28 cellular contexts compared by ENCODE assay signal in genomic region chr4:177400030-177400429, GRCh38. TPM values are rescaled to one million over a fixed set of nuclear protein-coding genes. Genes with fewer than 3 reads are reported as not detected.
DNase-seq lines count a peak whose midpoint lies in the region; ATAC-seq, FAIRE-seq and TF ChIP-seq lines count a peak whose summit lies in the region.
"Had no signal": no experiment of that assay in that cellular context is flagged by ENCODE, and none has a peak within 500 bp of the region (broad histone marks: within the 10 kb centered on the region; RNA-seq: fewer than 3 reads in every experiment).

No MANE protein-coding gene starts in this region.

- POLR2A ChIA-PET in CD4-positive, alpha-beta memory T cell (lab: Charles Lee; ENCODE audit: partially characterized antibody), result interaction anchor here (1.3 kb wide), 1 partner anchor 42 kb away, joined by 3 read pairs; the partner anchor contains the start of gene AGA
- POLR2A ChIA-PET in IMR-90 (lab: Charles Lee; ENCODE audit: unreplicated experiment), result no interaction called here
- POLR2A ChIA-PET in HepG2 (lab: Yijun Ruan, JAX), result no interaction called here

- peaks cover 0 to 3% (median 0%) of the 10 kb centered on the region in 8 donors for H3K9me3 Mint-ChIP-seq in CD4-positive, alpha-beta memory T cell
- peaks cover 7% of the 10 kb centered on the region for H3K9me3 Mint-ChIP-seq in activated T-helper 1 cell treated with anti-CD3 and anti-CD28 coated beads, Interleukin-12 subunit alpha, Interleukin-12 subunit beta, Interleukin-2, Interleukin-4 antibody, amounts not matched to agents 30 ng/mL and 10 ng/mL and 1 ng/mL, durations not matched to agents 14 hours and 24 hours and 36 hours

- no peak overlapping the region for H3K14ac ChIP-seq in IMR-90 (replicated peaks; ENCODE audit: low read depth, low read length)

- H4K91ac ChIP-seq in IMR-90 (ENCODE audit: insufficient read depth, low read depth, low read length), result no peak overlapping the region

- BruUV-seq in IMR-90 (replicated peaks; lab: Mats Ljungman, UMichigan) (no TSS peak), HepG2 (replicated peaks; lab: Mats Ljungman, UMichigan) (no TSS peak)

- dilution Hi-C loops in IMR-90 (cut with HindIII; ENCODE audit: low sequenced_read_pairs, unreplicated experiment), result no loop called here

- H3K23ac ChIP-seq in IMR-90 (ENCODE audit: low read depth, low read length), result no peak overlapping the region

- H3K4me3 Mint-ChIP-seq in CD4-positive, alpha-beta memory T cell, result peak overlapping the region in 6 of 8 donors; percentile 1 to 82 (median 57)
- peak overlapping the region; percentile 49 for H3K4me3 Mint-ChIP-seq in activated T-helper 1 cell treated with anti-CD3 and anti-CD28 coated beads, Interleukin-12 subunit alpha, Interleukin-12 subunit beta, Interleukin-2, Interleukin-4 antibody, amounts not matched to agents 30 ng/mL and 10 ng/mL and 1 ng/mL, durations not matched to agents 14 hours and 24 hours and 36 hours

- TF ChIP-seq POLR2A in IMR-90 (IDR thresholded peaks at IDR 0.05; ENCODE audit: low read depth, low read length), result no peak
- TF ChIP-seq POLR2A in HepG2 (IDR thresholded peaks at IDR 0.05; ENCODE audit: insufficient read depth in 1 of 2, low read depth in 2 of 2, low read length in 2 of 2), result no peak

- H3K9ac ChIP-seq in IMR-90 (ENCODE audit: low read depth, low read length), result no peak overlapping the region
- no peak overlapping the region for H3K9ac ChIP-seq in fibroblast of lung (ENCODE audit: insufficient read depth, low read length)
- H3K9ac ChIP-seq in HepG2 (ENCODE audit: insufficient read depth, low read depth, low read length), result no peak overlapping the region

- H2AK9ac ChIP-seq in IMR-90 (replicated peaks; ENCODE audit: low read depth, low read length, poor library complexity), result no peak overlapping the region

- no peak overlapping the region for H3K56ac ChIP-seq in IMR-90 (ENCODE audit: extremely low read depth, insufficient read depth, low read length)

- H4K20me1 ChIP-seq in IMR-90 (ENCODE audit: insufficient read depth, low read length), result no peaks in the 10 kb centered on the region
- no peaks in the 10 kb centered on the region for H4K20me1 ChIP-seq in fibroblast of lung (ENCODE audit: control insufficient read depth, extremely low read depth, insufficient read depth, low read length)
- no peaks in the 10 kb centered on the region for H4K20me1 ChIP-seq in HepG2 (ENCODE audit: insufficient read depth, low read length)

- TF ChIP-seq CTCF in IMR-90 (conservative IDR thresholded peaks at IDR 0.05; ENCODE audit: low read depth, low read length), result no peak
- no peak for TF ChIP-seq CTCF in fibroblast of lung (conservative IDR thresholded peaks at IDR 0.05 in 1 of 2, IDR thresholded peaks at IDR 0.05 in 1 of 2; ENCODE audit: low read depth in 1 of 2, low read length in 2 of 2)
- no peak for TF ChIP-seq CTCF in HepG2 (CRISPR knock-in tag; IDR thresholded peaks at IDR 0.05)

- H3K4me2 ChIP-seq in IMR-90 (ENCODE audit: low read depth, low read length), result no peak overlapping the region
- H3K4me2 ChIP-seq in fibroblast of lung (ENCODE audit: extremely low read depth, insufficient read depth, low read length), result no peak overlapping the region
- H3K4me2 ChIP-seq in HepG2 (ENCODE audit: low read depth, low read length), result no peak overlapping the region

- H3K36me3 ChIP-seq in CD4-positive, alpha-beta memory T cell (ENCODE audit: insufficient read depth, low read length), result no peaks in the 10 kb centered on the region
- H3K36me3 ChIP-seq in IMR-90 (ENCODE audit: control insufficient read depth, insufficient read depth, low read length) (no peaks in the 10 kb centered on the region), fibroblast of lung (ENCODE audit: control insufficient read depth, insufficient read depth, low read length) (no peaks in the 10 kb centered on the region), H7 (replicated peaks; ENCODE audit: control insufficient read depth, insufficient read depth, low read length) (no peaks in the 10 kb centered on the region), HepG2 (replicated peaks in 1 of 2; ENCODE audit: control insufficient read depth in 1 of 2, insufficient read depth in 2 of 2, low read length in 2 of 2) (no peaks in the 10 kb centered on the region)
- H3K36me3 ChIP-seq: adrenal gland, heart left ventricle, left ventricle myocardium inferior, right atrium auricular region had no signal

- H2AFZ ChIP-seq in IMR-90 (replicated peaks; ENCODE audit: low read length, poor library complexity), result no peak overlapping the region
- no peak overlapping the region for H2AFZ ChIP-seq in fibroblast of lung (ENCODE audit: low read length)
- no peak overlapping the region for H2AFZ ChIP-seq in HepG2 (ENCODE audit: low read length)

- H4K8ac ChIP-seq in IMR-90 (ENCODE audit: low read depth in 2 of 2, low read length in 2 of 2), result no peak overlapping the region

- no peaks in the 10 kb centered on the region for H3K79me1 ChIP-seq in IMR-90 (ENCODE audit: low read depth in 1 of 2, low read length in 2 of 2)

- no peak for DNase-seq in CD4-positive, alpha-beta memory T cell
- DNase-seq in IMR-90 (peak; percentile 12), fibroblast of lung (ENCODE audit: low read depth in 2 of 2) (peak; percentile 11 to 82), NCI-H187 (lab: John Stamatoyannopoulos, UW) (no peak), H7 (no peak), HepG2 (ENCODE audit: low spot score) (no peak)
- no peak for DNase-seq in activated T-helper 1 cell treated with anti-CD3 and anti-CD28 coated beads, Interleukin-12 subunit alpha, Interleukin-12 subunit beta, Interleukin-2, Interleukin-4 antibody, amounts not matched to agents 30 ng/mL and 10 ng/mL and 1 ng/mL, durations not matched to agents 14 hours and 24 hours and 36 hours (ENCODE audit: low spot score)
- DNase-seq: activated gamma-delta T cell; activated T-cell treated with anti-CD3 and anti-CD28 coated beads, Interleukin-2, amount 50 U/mL, for 1 hour; adrenal gland; foreskin melanocyte; GDM1; heart left ventricle; left ventricle myocardium inferior; mesendoderm; NCI-H1092 treated with DMSO at 0.1 percent for 48 hours; NCI-H1694 treated with DMSO at 0.1 percent for 48 hours; NCI-H2171; posterior cingulate gyrus; small intestine; stimulated activated naive CD4-positive, alpha-beta T cell treated with Interleukin-2 at 50 U/mL for 16 hours had no signal

- no peak overlapping the region for H3K27ac ChIP-seq in CD4-positive, alpha-beta memory T cell (ENCODE audit: low read depth, low read length)
- H3K27ac ChIP-seq in IMR-90 (ENCODE audit: insufficient read depth, low read length) (no peak overlapping the region), fibroblast of lung (ENCODE audit: insufficient read depth, low read length) (no peak overlapping the region), HepG2 (ENCODE audit: extremely low read length, insufficient read depth, low read length) (no peak overlapping the region)
- H3K27ac ChIP-seq: adrenal gland, coronary artery, heart left ventricle, left ventricle myocardium inferior, right atrium auricular region had no signal

- H3K79me2 ChIP-seq in fibroblast of lung (ENCODE audit: control insufficient read depth, insufficient read depth, low read length) (no peaks in the 10 kb centered on the region), HepG2 (ENCODE audit: insufficient read depth, low read length) (no peaks in the 10 kb centered on the region)

- no peak for ATAC-seq in IMR-90 (ENCODE audit: low read depth)
- no peak for ATAC-seq in HG03354 (IDR thresholded peaks at IDR 0.05; ENCODE audit: poor library complexity, severe bottlenecking, unreplicated experiment)
- no peak for ATAC-seq in HepG2
- ATAC-seq: HCT116, heart left ventricle had no signal

- TF ChIP-seq RAD21 in IMR-90 (IDR thresholded peaks at IDR 0.05; ENCODE audit: low read length) (no peak), HepG2 (CRISPR knock-in tag; IDR thresholded peaks at IDR 0.05) (no peak)

- H2BK5ac ChIP-seq in IMR-90 (ENCODE audit: low read depth, low read length, poor library complexity, severe bottlenecking), result no peak overlapping the region

- TF ChIP-seq EP300 in HepG2 (IDR thresholded peaks at IDR 0.05; ENCODE audit: low read depth in 2 of 2, low read length in 2 of 2) (no peak), HepG2 (CRISPR knock-in tag; IDR thresholded peaks at IDR 0.05; ENCODE audit: borderline replicate concordance) (no peak)

- CTCF ChIA-PET in CD4-positive, alpha-beta memory T cell (lab: Charles Lee; ENCODE audit: partially characterized antibody), result no interaction called here
- CTCF ChIA-PET in IMR-90 (lab: Yijun Ruan, JAX) (interaction anchor here (1.0 kb wide), 1 partner anchor 14 kb away, joined by 3 read pairs; no protein-coding TSS in a partner anchor), HepG2 (lab: Yijun Ruan, JAX; ENCODE audit: low intra/inter-chr PET ratio, low total read pairs) (no interaction called here)

- H3K9me3 ChIP-seq in CD4-positive, alpha-beta memory T cell (ENCODE audit: control insufficient read depth in 1 of 2, low read length in 2 of 2), result no peaks in the 10 kb centered on the region
- H3K9me3 ChIP-seq in IMR-90 (ENCODE audit: control insufficient read depth, insufficient read depth, low read length) (no peaks in the 10 kb centered on the region), fibroblast of lung (ENCODE audit: control insufficient read depth, insufficient read depth, low read depth, low read length) (no peaks in the 10 kb centered on the region), HepG2 (ENCODE audit: low read length) (no peaks in the 10 kb centered on the region)
- H3K9me3 ChIP-seq: adrenal gland, right atrium auricular region had no signal

- peak overlapping the region; percentile 73 to 95 (median 90) for H3K27ac Mint-ChIP-seq in CD4-positive, alpha-beta memory T cell
- H3K27ac Mint-ChIP-seq in activated T-helper 1 cell treated with anti-CD3 and anti-CD28 coated beads, Interleukin-12 subunit alpha, Interleukin-12 subunit beta, Interleukin-2, Interleukin-4 antibody, amounts not matched to agents 30 ng/mL and 10 ng/mL and 1 ng/mL, durations not matched to agents 14 hours and 24 hours and 36 hours, result peak overlapping the region; percentile 57

- no peaks in the 10 kb centered on the region for H3K27me3 ChIP-seq in CD4-positive, alpha-beta memory T cell (ENCODE audit: insufficient read depth, low read length)
- H3K27me3 ChIP-seq in IMR-90 (ENCODE audit: control insufficient read depth, insufficient read depth, low read length) (no peaks in the 10 kb centered on the region), fibroblast of lung (ENCODE audit: control insufficient read depth, insufficient read depth, low read length) (no peaks in the 10 kb centered on the region), H7 (ENCODE audit: control insufficient read depth, insufficient read depth, low read length) (no peaks in the 10 kb centered on the region), HepG2 (ENCODE audit: control insufficient read depth in 1 of 2, insufficient read depth in 2 of 2, low read length in 2 of 2) (no peaks in the 10 kb centered on the region)
- H3K27me3 ChIP-seq: adrenal gland, heart left ventricle, right atrium auricular region had no signal

- peaks cover 32 to 44% (median 37%) of the 10 kb centered on the region in 4 donors for H3K4me1 Mint-ChIP-seq in CD4-positive, alpha-beta memory T cell
- peaks cover 50% of the 10 kb centered on the region for H3K4me1 Mint-ChIP-seq in activated T-helper 1 cell treated with anti-CD3 and anti-CD28 coated beads, Interleukin-12 subunit alpha, Interleukin-12 subunit beta, Interleukin-2, Interleukin-4 antibody, amounts not matched to agents 30 ng/mL and 10 ng/mL and 1 ng/mL, durations not matched to agents 14 hours and 24 hours and 36 hours (ENCODE audit: low read depth)

- no peak overlapping the region for H2BK15ac ChIP-seq in IMR-90 (ENCODE audit: low read depth, low read length)

- no CpG with 5 or more reads among the region's 2 CpGs for WGBS in IMR-90 (ENCODE audit: extremely low coverage in 2 of 2, insufficient read length in 1 of 2), 2 experiments
- 15% methylated on average over 2 of the region's 2 CpGs for WGBS in HepG2 (ENCODE audit: low lambda C conversion rate)

- H3K4ac ChIP-seq in IMR-90 (ENCODE audit: low read depth, low read length), result no peak overlapping the region

- no peak overlapping the region for H3K4me3 ChIP-seq in CD4-positive, alpha-beta memory T cell (ENCODE audit: low read length in 2 of 2)
- H3K4me3 ChIP-seq in IMR-90 (ENCODE audit: insufficient read depth, low read depth, low read length) (no peak overlapping the region), fibroblast of lung (replicated peaks in 1 of 4; ENCODE audit: control extremely low read depth in 1 of 4, insufficient read depth in 1 of 4, low read depth in 3 of 4, low read length in 4 of 4) (no peak overlapping the region), H7 (ENCODE audit: insufficient read depth, low read depth, low read length) (no peak overlapping the region), HepG2 (replicated peaks in 1 of 3; ENCODE audit: insufficient read depth in 1 of 3, low read depth in 2 of 3, low read length in 3 of 3) (no peak overlapping the region)
- H3K4me3 ChIP-seq: adrenal gland, coronary artery, heart left ventricle, left ventricle myocardium inferior, right atrium auricular region had no signal

- no peak overlapping the region for H3K18ac ChIP-seq in IMR-90 (ENCODE audit: low read depth, low read length)

- H3K9me1 ChIP-seq in IMR-90 (ENCODE audit: insufficient read depth, low read length), result no peaks in the 10 kb centered on the region

- no peaks in the 10 kb centered on the region for H3K27me3 Mint-ChIP-seq in CD4-positive, alpha-beta memory T cell
- no peaks in the 10 kb centered on the region for H3K27me3 Mint-ChIP-seq in activated T-helper 1 cell treated with anti-CD3 and anti-CD28 coated beads, Interleukin-12 subunit alpha, Interleukin-12 subunit beta, Interleukin-2, Interleukin-4 antibody, amounts not matched to agents 30 ng/mL and 10 ng/mL and 1 ng/mL, durations not matched to agents 14 hours and 24 hours and 36 hours (ENCODE audit: insufficient read depth)

- H2AK5ac ChIP-seq in IMR-90 (ENCODE audit: low read depth, low read length), result no peak overlapping the region

- no peak overlapping the region for H4K5ac ChIP-seq in IMR-90 (ENCODE audit: low read depth, low read length)

- no peak for FAIRE-seq in HepG2 (lab: Jason Lieb, UNC)
- FAIRE-seq: bronchial epithelial cell, keratinocyte, small intestine, TTC549 had no signal

- H2BK120ac ChIP-seq in IMR-90 (ENCODE audit: low read depth, low read length), result no peak overlapping the region

- H3K36me3 Mint-ChIP-seq in CD4-positive, alpha-beta memory T cell, result no peaks in the 10 kb centered on the region
- H3K36me3 Mint-ChIP-seq in activated T-helper 1 cell treated with anti-CD3 and anti-CD28 coated beads, Interleukin-12 subunit alpha, Interleukin-12 subunit beta, Interleukin-2, Interleukin-4 antibody, amounts not matched to agents 30 ng/mL and 10 ng/mL and 1 ng/mL, durations not matched to agents 14 hours and 24 hours and 36 hours (ENCODE audit: low read depth), result peaks cover 8% of the 10 kb centered on the region

- in situ Hi-C loops in IMR-90 (cut with MboI; ENCODE audit: low sequenced_read_pairs) (no loop called here), HepG2 (cut with HindIII; ENCODE audit: extremely low pct_ligation_motif_present, low pct_unique_long_range_greater_than_20kb) (no loop called here)

- peaks cover 30% of the 10 kb centered on the region for H3K4me1 ChIP-seq in CD4-positive, alpha-beta memory T cell (ENCODE audit: insufficient read depth, low read length)
- H3K4me1 ChIP-seq in IMR-90 (ENCODE audit: control insufficient read depth, insufficient read depth, low read length) (no peaks in the 10 kb centered on the region), fibroblast of lung (ENCODE audit: control insufficient read depth, extremely low read depth, insufficient read depth, low read length) (no peaks in the 10 kb centered on the region), HepG2 (ENCODE audit: insufficient read depth, low read length) (no peaks in the 10 kb centered on the region)
- H3K4me1 ChIP-seq: adrenal gland, heart left ventricle, left ventricle myocardium inferior, right atrium auricular region had no signal

- no peak overlapping the region for H2BK20ac ChIP-seq in IMR-90 (ENCODE audit: low read depth, low read length)

- intact Hi-C loops in CD4-positive, alpha-beta memory T cell (cut with micrococcal nuclease), result loop anchor here (5.0 kb wide), 1 partner anchor 42 kb away; the partner anchor contains the start of gene AGA
- intact Hi-C loops in IMR-90 (cut with micrococcal nuclease), result no loop called here
- intact Hi-C loops in activated T-helper 1 cell treated with anti-CD3 and anti-CD28 coated beads, Interleukin-12 subunit alpha, Interleukin-12 subunit beta, Interleukin-2, Interleukin-4 antibody, amounts not matched to agents 30 ng/mL and 10 ng/mL and 1 ng/mL, durations not matched to agents 14 hours and 24 hours and 36 hours (cut with micrococcal nuclease), result loop anchor here (5.0 kb wide), 1 partner anchor 88 kb away; no protein-coding TSS in a partner anchor
- intact Hi-C loops in HepG2 (cut with micrococcal nuclease; ENCODE audit: unreplicated experiment), result no loop called here

RNA-seq across cellular contexts. Expression of gene AGA, which starts 42.2 kb away (rescaled TPM):
- total RNA-seq in CD4-positive, alpha-beta memory T cell, result 10 to 100 TPM; 23.2 to 27.3 TPM
- polyA plus RNA-seq in CD4-positive, alpha-beta memory T cell, result 10 to 100 TPM; 32.1 to 34.2 TPM
- 35.8 and 38.5 TPM in 2 replicates for total RNA-seq in IMR-90 (2012; rRNA removed)
- polyA plus RNA-seq in IMR-90 (2012; rRNA removed), result 24.7 and 26.3 TPM in 2 replicates
- 21.4 and 27.6 TPM in 2 replicates for polyA plus RNA-seq in IMR-90 (2012; cell fraction: cytosol; rRNA removed)
- 9.2 and 18.4 TPM in 2 replicates for polyA plus RNA-seq in IMR-90 (2012; cell fraction: nucleus; rRNA removed; ENCODE audit: low replicate concordance)
- 16.0 and 16.3 TPM in 2 replicates for total RNA-seq in activated T-helper 1 cell treated with anti-CD3 and anti-CD28 coated beads, Interleukin-12 subunit alpha, Interleukin-12 subunit beta, Interleukin-2, Interleukin-4 antibody, amounts not matched to agents 30 ng/mL and 10 ng/mL and 1 ng/mL, durations not matched to agents 14 hours and 24 hours and 36 hours
- 27.7 and 61.8 TPM in 2 replicates for total RNA-seq in fibroblast of lung
- polyA plus RNA-seq in fibroblast of lung, result 32.7 and 39.5 TPM in 2 replicates
- polyA plus RNA-seq in fibroblast of lung (2012), result 25.2 and 33.1 TPM in 2 replicates
- polyA minus RNA-seq in fibroblast of lung (ENCODE audit: low replicate concordance), result 6.7 and 60.9 TPM in 2 replicates
- total RNA-seq in H7 (2014; rRNA removed; shearing (Covaris generic)), result 23.7 and 30.8 TPM in 2 replicates
- total RNA-seq in HepG2 (2016; rRNA removed; fragmentation: Illumina TruSeq; extraction: Trizol), result 12.2 and 22.3 TPM in 2 replicates
- 2.9 and 5.1 TPM in 2 replicates for total RNA-seq in HepG2 (2016; cell fraction: cytosol; rRNA removed; fragmentation: Illumina TruSeq; extraction: Trizol; ENCODE audit: low read depth)
- total RNA-seq in HepG2 (2016; cell fraction: insoluble cytoplasmic fraction; rRNA removed; fragmentation: Illumina TruSeq; extraction: Trizol), result 14.5 and 23.2 TPM in 2 replicates
- 5.5 and 7.9 TPM in 2 replicates for total RNA-seq in HepG2 (2016; cell fraction: membrane; rRNA removed; fragmentation: Illumina TruSeq; extraction: Trizol)
- 13.4 and 20.8 TPM in 2 replicates for total RNA-seq in HepG2 (2016; cell fraction: nucleus; rRNA removed; fragmentation: Illumina TruSeq; extraction: Trizol)
- 21.2 and 21.9 TPM in 2 replicates for polyA plus RNA-seq in HepG2 (2011; rRNA removed)
- polyA plus RNA-seq in HepG2 (2011; cell fraction: cytosol; rRNA removed), result 17.7 and 24.9 TPM in 2 replicates
- polyA plus RNA-seq in HepG2 (2011; cell fraction: nucleus; rRNA removed), result 13.2 and 20.0 TPM in 2 replicates
- polyA plus RNA-seq in HepG2 (2012), result 25.3 and 27.5 TPM in 2 replicates
- polyA plus RNA-seq in HepG2 (2016; cell fraction: cytosol; fragmentation: Illumina TruSeq; extraction: Trizol; ENCODE audit: low read depth), result 3.2 and 3.5 TPM in 2 replicates
- 9.8 and 10.5 TPM in 2 replicates for polyA plus RNA-seq in HepG2 (2016; cell fraction: insoluble cytoplasmic fraction; fragmentation: Illumina TruSeq; extraction: Trizol; ENCODE audit: low read depth)
- 5.9 TPM in 2 replicates for polyA plus RNA-seq in HepG2 (2016; cell fraction: membrane; fragmentation: Illumina TruSeq; extraction: Trizol; ENCODE audit: low read depth)
- 17.2 and 24.0 TPM in 2 replicates for polyA plus RNA-seq in HepG2 (2016; cell fraction: nucleus; fragmentation: Illumina TruSeq; extraction: Trizol; ENCODE audit: insufficient read depth, low read depth)
- polyA minus RNA-seq in HepG2 (2011; rRNA and poly(A)+ RNA removed; ENCODE audit: low replicate concordance), result 9.0 and 18.1 TPM in 2 replicates
- 16.5 and 22.6 TPM in 2 replicates for polyA minus RNA-seq in HepG2 (2011; cell fraction: cytosol; rRNA and poly(A)+ RNA removed)
- 14.7 and 27.5 TPM in 2 replicates for polyA minus RNA-seq in HepG2 (2011; cell fraction: nucleus; rRNA and poly(A)+ RNA removed)

Comparison
In these comparisons a context has a peak if more than half of its experiments do, and no peak if none do; other contexts are left out.
1. DNase-seq: peak in IMR-90 (single experiment) and fibroblast of lung (2 of 2); none in CD4-positive, alpha-beta memory T cell (0 of 5), activated T-helper 1 cell treated with anti-CD3 and anti-CD28 coated beads, Interleukin-12 subunit alpha, Interleukin-12 subunit beta, Interleukin-2, Interleukin-4 antibody, amounts not matched to agents 30 ng/mL and 10 ng/mL and 1 ng/mL, durations not matched to agents 14 hours and 24 hours and 36 hours (single experiment), NCI-H187 (0 of 2), H7 (single experiment) and HepG2 (single experiment).
2. intact Hi-C loops: an anchor here in CD4-positive, alpha-beta memory T cell (5.0 kb wide) and activated T-helper 1 cell treated with anti-CD3 and anti-CD28 coated beads, Interleukin-12 subunit alpha, Interleukin-12 subunit beta, Interleukin-2, Interleukin-4 antibody, amounts not matched to agents 30 ng/mL and 10 ng/mL and 1 ng/mL, durations not matched to agents 14 hours and 24 hours and 36 hours (5.0 kb wide); none called in IMR-90 and HepG2.